In genomic region chr7:107201795-107202450, GRCh38 we compare ENCODE assay signal across 8 cellular contexts. TPM values are rescaled to one million over a fixed set of nuclear protein-coding genes. Genes with fewer than 3 reads are reported as not detected.
A peak's percentile ranks its signal among the peaks of the same experiment; 100 is the strongest.
DNase-seq lines count a peak whose midpoint lies in the region; ATAC-seq and TF ChIP-seq lines count a peak whose summit lies in the region.

No MANE protein-coding gene starts in this region.

- no peaks in the 10 kb centered on the region for H3K4me1 ChIP-seq in right lobe of liver
- no peaks in the 10 kb centered on the region for H3K4me1 ChIP-seq in aorta (ENCODE audit: control insufficient read depth in 1 of 2, insufficient read depth in 2 of 2, low read length in 2 of 2)

- intact Hi-C loops in right lobe of liver (cut with DNase I), result no loop called here
- intact Hi-C loops in aorta (cut with DNase I), result loop anchor here (10.0 kb wide), 1 partner anchor 523 kb away; no protein-coding TSS in a partner anchor

- peak; percentile 17 for DNase-seq in activated T-cell treated with anti-CD3 and anti-CD28 coated beads for 48 hours (ENCODE audit: low read depth)
- DNase-seq in activated T-cell treated with anti-CD3 and anti-CD28 coated beads for 4 hours, result no peak
- DNase-seq in Jurkat, Clone E6-1 (ENCODE audit: low read depth, low spot score), result peak; percentile 4
- peak; percentile 59 for DNase-seq in RKO (ENCODE audit: low spot score)
- DNase-seq in cerebellar cortex (ENCODE audit: low spot score), result peak; percentile 98
- DNase-seq in right lobe of liver, result peak in 1 of 3 donors; percentile 34
- no peak for DNase-seq in aorta

- H3K4me3 ChIP-seq in Jurkat, Clone E6-1 (ENCODE audit: low read length), result no peak overlapping the region
- H3K4me3 ChIP-seq in right lobe of liver, result no peak overlapping the region
- H3K4me3 ChIP-seq in aorta (ENCODE audit: low read length in 2 of 2), result no peak overlapping the region

- ATAC-seq in right lobe of liver (peak; percentile 82 to 87 (median 83)), aorta (ENCODE audit: low FRiP score) (peak; percentile 54), GM21723 (IDR thresholded peaks at IDR 0.05; ENCODE audit: unreplicated experiment) (no peak)

- no peaks in the 10 kb centered on the region for H3K27me3 ChIP-seq in right lobe of liver
- no peaks in the 10 kb centered on the region for H3K27me3 ChIP-seq in aorta (ENCODE audit: control insufficient read depth in 1 of 2, insufficient read depth in 2 of 2, low read length in 1 of 2)

- 55% methylated on average over 4 of the region's 4 CpGs for WGBS in right lobe of liver (ENCODE audit: insufficient coverage, low coverage, low lambda C conversion rate, missing lambda C conversion rate)
- 52 to 56% methylated on average over 4 of the region's 4 CpGs for WGBS in aorta, 2 donors

- H3K9me3 ChIP-seq in right lobe of liver (no peaks in the 10 kb centered on the region), aorta (ENCODE audit: control insufficient read depth, low read length) (no peaks in the 10 kb centered on the region)

- H3K36me3 ChIP-seq in right lobe of liver (peaks cover 0 to 74% (median 25%) of the 10 kb centered on the region in 4 donors), aorta (ENCODE audit: control insufficient read depth in 1 of 2, insufficient read depth in 2 of 2, low read length in 1 of 2) (peaks cover 3 to 8% of the 10 kb centered on the region in 2 donors)

- no peak overlapping the region for H3K27ac ChIP-seq in right lobe of liver
- no peak overlapping the region for H3K27ac ChIP-seq in aorta (ENCODE audit: low read depth in 1 of 2, low read length in 2 of 2)

- no peak for TF ChIP-seq POLR2A in right lobe of liver (IDR thresholded peaks at IDR 0.05)

- TF ChIP-seq CTCF in right lobe of liver (IDR thresholded peaks at IDR 0.05), result peak; percentile 40 to 50 (median 41)

RNA-seq across cellular contexts. Expression of gene HBP1, which starts 33.1 kb away (rescaled TPM):
- polyA plus RNA-seq in Jurkat, Clone E6-1 (2012; ENCODE audit: insufficient read depth, insufficient read length), result 20.1 TPM
- total RNA-seq in right lobe of liver (10 to 100 TPM; 30.2 to 50.0 (median 36.9) TPM), aorta (10 to 100 TPM; 51.8 to 78.7 TPM)
- 10 to 100 TPM; 45.5 to 64.0 TPM for polyA plus RNA-seq in aorta

Comparison
In these comparisons a context has a peak if more than half of its experiments do, and no peak if none do; other contexts are left out.
1. DNase-seq: peak in activated T-cell treated with anti-CD3 and anti-CD28 coated beads for 48 hours (single experiment), Jurkat, Clone E6-1 (single experiment), RKO (single experiment) and cerebellar cortex (single experiment); none in activated T-cell treated with anti-CD3 and anti-CD28 coated beads for 4 hours (single experiment) and aorta (0 of 2).
2. intact Hi-C loops: an anchor here in aorta (10.0 kb wide); none called in right lobe of liver.